ENCODE assay signal across 25 cellular contexts in genomic region chr17:34733351-34733750, GRCh38.
"Had no signal": no experiment of that assay in that cellular context is flagged by ENCODE, and none has a peak within 500 bp of the region (broad histone marks: within the 10 kb centered on the region; RNA-seq: fewer than 3 reads in every experiment).

No MANE protein-coding gene starts in this region.

- DNase-seq: heart left ventricle; hypothalamus; immature natural killer cell; left ventricle myocardium inferior; mesendoderm; naive thymus-derived CD8-positive, alpha-beta T cell; occipital lobe; ovary; small intestine; spleen; stimulated activated CD4-positive, alpha-beta T cell treated with anti-CD3 and anti-CD28 coated beads, Interleukin-4, amount 100 ng/mL, for 24 hours; stimulated activated naive CD4-positive, alpha-beta T cell; substantia nigra; uterus had no signal

- H2AFZ ChIP-seq: neural progenitor cell had no signal

- H3K9me3 ChIP-seq: heart left ventricle, left ventricle myocardium inferior, neutrophil, ovary, right atrium auricular region, right lobe of liver, uterus had no signal

- H3K4me2 ChIP-seq: neural progenitor cell had no signal

- H3K27me3 ChIP-seq: neural progenitor cell, ovary, right atrium auricular region, right lobe of liver, tibial nerve, uterus had no signal

- H3K4me1 Mint-ChIP-seq: immature natural killer cell; naive thymus-derived CD8-positive, alpha-beta T cell; nephron; neural progenitor cell; stimulated activated effector memory CD8-positive, alpha-beta T cell treated with anti-CD3 and anti-CD28 coated beads, Interleukin-12 subunit alpha, Interleukin-12 subunit beta, amount 100 ng/mL, for 72 hours had no signal

- H3K36me3 ChIP-seq: heart left ventricle, left ventricle myocardium inferior, neural progenitor cell, neutrophil, ovary, right atrium auricular region, right lobe of liver, spleen, tibial nerve, uterus had no signal

- H3K36me3 Mint-ChIP-seq: immature natural killer cell; neural progenitor cell; stimulated activated effector memory CD8-positive, alpha-beta T cell treated with anti-CD3 and anti-CD28 coated beads, Interleukin-12 subunit alpha, Interleukin-12 subunit beta, amount 100 ng/mL, for 72 hours; type B pancreatic cell had no signal

- H3K4me3 Mint-ChIP-seq: immature natural killer cell; naive thymus-derived CD8-positive, alpha-beta T cell; nephron; neural progenitor cell; stimulated activated effector memory CD8-positive, alpha-beta T cell treated with anti-CD3 and anti-CD28 coated beads, Interleukin-12 subunit alpha, Interleukin-12 subunit beta, amount 100 ng/mL, for 72 hours; stimulated activated naive CD8-positive, alpha-beta T cell treated with anti-CD3 and anti-CD28 coated beads, Interleukin-15, Interleukin-2, amounts not matched to agents 100 ng/mL and 50 ng/mL, for 24 hours; type B pancreatic cell had no signal

- H3K9me3 Mint-ChIP-seq: immature natural killer cell; nephron; neural progenitor cell; stimulated activated effector memory CD8-positive, alpha-beta T cell treated with anti-CD3 and anti-CD28 coated beads, Interleukin-12 subunit alpha, Interleukin-12 subunit beta, amount 100 ng/mL, for 72 hours; stimulated activated naive CD8-positive, alpha-beta T cell treated with anti-CD3 and anti-CD28 coated beads, Interleukin-15, Interleukin-2, amounts not matched to agents 100 ng/mL and 50 ng/mL, for 24 hours; type B pancreatic cell had no signal

- H3K4me1 ChIP-seq: heart left ventricle, left ventricle myocardium inferior, neural progenitor cell, right atrium auricular region, right lobe of liver, spleen, tibial nerve, uterus had no signal

- ATAC-seq: heart left ventricle; naive thymus-derived CD8-positive, alpha-beta T cell; right lobe of liver; stimulated activated effector memory CD8-positive, alpha-beta T cell treated with anti-CD3 and anti-CD28 coated beads, Interleukin-12 subunit alpha, Interleukin-12 subunit beta, amount 100 ng/mL, for 72 hours had no signal

- H3K27ac ChIP-seq: heart left ventricle, left ventricle myocardium inferior, neural progenitor cell, neutrophil, ovary, right atrium auricular region, right lobe of liver, spleen, tibial nerve, uterus had no signal

- H3K27ac Mint-ChIP-seq: immature natural killer cell; naive thymus-derived CD8-positive, alpha-beta T cell; nephron; neural progenitor cell; progenitor cell of endocrine pancreas; stimulated activated effector memory CD8-positive, alpha-beta T cell treated with anti-CD3 and anti-CD28 coated beads, Interleukin-12 subunit alpha, Interleukin-12 subunit beta, amount 100 ng/mL, for 72 hours; stimulated activated naive CD8-positive, alpha-beta T cell treated with anti-CD3 and anti-CD28 coated beads, Interleukin-15, Interleukin-2, amounts not matched to agents 100 ng/mL and 50 ng/mL, for 24 hours; type B pancreatic cell had no signal

- H3K4me3 ChIP-seq: heart left ventricle, left ventricle myocardium inferior, lung, neural progenitor cell, ovary, right atrium auricular region, right lobe of liver, spleen, tibial nerve, uterus had no signal
